ENCODE assay signal across 1 cellular context in the genomic region with DNA sequence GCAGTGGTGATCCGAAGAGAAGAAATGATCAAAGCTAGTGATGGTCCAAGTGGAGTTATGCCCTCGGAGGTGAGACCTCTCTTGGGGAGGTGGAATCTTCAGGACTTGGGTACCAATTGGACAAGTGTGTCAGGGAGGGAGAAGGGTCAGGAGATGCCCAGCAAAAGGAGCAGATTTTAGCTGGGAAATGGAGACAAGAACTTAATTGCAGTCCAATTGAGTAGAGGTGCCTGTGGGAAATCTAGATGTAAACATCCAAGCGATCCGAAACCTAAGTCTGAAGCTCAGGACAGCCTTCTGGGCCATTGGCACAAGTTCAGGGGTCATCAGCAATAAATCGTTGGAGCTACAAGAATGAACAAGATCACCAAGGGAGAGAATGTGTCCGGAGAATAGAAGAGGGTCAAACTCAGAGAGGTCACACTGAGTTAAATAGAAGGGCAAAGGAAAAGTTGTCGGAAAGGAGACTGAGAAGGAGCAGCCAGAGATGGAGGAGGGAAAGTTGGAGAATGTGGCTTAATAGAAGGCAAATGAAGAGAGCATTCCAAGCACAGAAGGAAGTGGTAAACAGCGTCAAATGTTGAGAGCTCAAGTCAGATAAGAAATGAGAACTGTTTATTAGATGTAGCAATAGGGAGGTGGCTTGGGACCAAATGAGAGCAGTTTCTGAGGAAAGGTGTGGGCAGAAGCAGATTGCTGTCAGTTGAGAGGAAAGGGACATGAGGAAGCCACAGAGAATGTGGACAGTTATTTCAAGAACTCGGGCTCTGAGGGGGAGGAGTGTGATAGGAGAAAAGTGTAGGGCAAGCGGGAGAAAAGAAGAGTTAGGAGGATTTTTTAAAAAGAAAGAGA.
TF ChIP-seq lines count a peak whose summit lies in the region.

No MANE protein-coding gene starts in this region.

TF ChIP-seq in K562, 482 proteins besides CTCF, POLR2A, EP300 and RAD21 (continued from another document and continues in another):
- TF ChIP-seq, protein P1, sequence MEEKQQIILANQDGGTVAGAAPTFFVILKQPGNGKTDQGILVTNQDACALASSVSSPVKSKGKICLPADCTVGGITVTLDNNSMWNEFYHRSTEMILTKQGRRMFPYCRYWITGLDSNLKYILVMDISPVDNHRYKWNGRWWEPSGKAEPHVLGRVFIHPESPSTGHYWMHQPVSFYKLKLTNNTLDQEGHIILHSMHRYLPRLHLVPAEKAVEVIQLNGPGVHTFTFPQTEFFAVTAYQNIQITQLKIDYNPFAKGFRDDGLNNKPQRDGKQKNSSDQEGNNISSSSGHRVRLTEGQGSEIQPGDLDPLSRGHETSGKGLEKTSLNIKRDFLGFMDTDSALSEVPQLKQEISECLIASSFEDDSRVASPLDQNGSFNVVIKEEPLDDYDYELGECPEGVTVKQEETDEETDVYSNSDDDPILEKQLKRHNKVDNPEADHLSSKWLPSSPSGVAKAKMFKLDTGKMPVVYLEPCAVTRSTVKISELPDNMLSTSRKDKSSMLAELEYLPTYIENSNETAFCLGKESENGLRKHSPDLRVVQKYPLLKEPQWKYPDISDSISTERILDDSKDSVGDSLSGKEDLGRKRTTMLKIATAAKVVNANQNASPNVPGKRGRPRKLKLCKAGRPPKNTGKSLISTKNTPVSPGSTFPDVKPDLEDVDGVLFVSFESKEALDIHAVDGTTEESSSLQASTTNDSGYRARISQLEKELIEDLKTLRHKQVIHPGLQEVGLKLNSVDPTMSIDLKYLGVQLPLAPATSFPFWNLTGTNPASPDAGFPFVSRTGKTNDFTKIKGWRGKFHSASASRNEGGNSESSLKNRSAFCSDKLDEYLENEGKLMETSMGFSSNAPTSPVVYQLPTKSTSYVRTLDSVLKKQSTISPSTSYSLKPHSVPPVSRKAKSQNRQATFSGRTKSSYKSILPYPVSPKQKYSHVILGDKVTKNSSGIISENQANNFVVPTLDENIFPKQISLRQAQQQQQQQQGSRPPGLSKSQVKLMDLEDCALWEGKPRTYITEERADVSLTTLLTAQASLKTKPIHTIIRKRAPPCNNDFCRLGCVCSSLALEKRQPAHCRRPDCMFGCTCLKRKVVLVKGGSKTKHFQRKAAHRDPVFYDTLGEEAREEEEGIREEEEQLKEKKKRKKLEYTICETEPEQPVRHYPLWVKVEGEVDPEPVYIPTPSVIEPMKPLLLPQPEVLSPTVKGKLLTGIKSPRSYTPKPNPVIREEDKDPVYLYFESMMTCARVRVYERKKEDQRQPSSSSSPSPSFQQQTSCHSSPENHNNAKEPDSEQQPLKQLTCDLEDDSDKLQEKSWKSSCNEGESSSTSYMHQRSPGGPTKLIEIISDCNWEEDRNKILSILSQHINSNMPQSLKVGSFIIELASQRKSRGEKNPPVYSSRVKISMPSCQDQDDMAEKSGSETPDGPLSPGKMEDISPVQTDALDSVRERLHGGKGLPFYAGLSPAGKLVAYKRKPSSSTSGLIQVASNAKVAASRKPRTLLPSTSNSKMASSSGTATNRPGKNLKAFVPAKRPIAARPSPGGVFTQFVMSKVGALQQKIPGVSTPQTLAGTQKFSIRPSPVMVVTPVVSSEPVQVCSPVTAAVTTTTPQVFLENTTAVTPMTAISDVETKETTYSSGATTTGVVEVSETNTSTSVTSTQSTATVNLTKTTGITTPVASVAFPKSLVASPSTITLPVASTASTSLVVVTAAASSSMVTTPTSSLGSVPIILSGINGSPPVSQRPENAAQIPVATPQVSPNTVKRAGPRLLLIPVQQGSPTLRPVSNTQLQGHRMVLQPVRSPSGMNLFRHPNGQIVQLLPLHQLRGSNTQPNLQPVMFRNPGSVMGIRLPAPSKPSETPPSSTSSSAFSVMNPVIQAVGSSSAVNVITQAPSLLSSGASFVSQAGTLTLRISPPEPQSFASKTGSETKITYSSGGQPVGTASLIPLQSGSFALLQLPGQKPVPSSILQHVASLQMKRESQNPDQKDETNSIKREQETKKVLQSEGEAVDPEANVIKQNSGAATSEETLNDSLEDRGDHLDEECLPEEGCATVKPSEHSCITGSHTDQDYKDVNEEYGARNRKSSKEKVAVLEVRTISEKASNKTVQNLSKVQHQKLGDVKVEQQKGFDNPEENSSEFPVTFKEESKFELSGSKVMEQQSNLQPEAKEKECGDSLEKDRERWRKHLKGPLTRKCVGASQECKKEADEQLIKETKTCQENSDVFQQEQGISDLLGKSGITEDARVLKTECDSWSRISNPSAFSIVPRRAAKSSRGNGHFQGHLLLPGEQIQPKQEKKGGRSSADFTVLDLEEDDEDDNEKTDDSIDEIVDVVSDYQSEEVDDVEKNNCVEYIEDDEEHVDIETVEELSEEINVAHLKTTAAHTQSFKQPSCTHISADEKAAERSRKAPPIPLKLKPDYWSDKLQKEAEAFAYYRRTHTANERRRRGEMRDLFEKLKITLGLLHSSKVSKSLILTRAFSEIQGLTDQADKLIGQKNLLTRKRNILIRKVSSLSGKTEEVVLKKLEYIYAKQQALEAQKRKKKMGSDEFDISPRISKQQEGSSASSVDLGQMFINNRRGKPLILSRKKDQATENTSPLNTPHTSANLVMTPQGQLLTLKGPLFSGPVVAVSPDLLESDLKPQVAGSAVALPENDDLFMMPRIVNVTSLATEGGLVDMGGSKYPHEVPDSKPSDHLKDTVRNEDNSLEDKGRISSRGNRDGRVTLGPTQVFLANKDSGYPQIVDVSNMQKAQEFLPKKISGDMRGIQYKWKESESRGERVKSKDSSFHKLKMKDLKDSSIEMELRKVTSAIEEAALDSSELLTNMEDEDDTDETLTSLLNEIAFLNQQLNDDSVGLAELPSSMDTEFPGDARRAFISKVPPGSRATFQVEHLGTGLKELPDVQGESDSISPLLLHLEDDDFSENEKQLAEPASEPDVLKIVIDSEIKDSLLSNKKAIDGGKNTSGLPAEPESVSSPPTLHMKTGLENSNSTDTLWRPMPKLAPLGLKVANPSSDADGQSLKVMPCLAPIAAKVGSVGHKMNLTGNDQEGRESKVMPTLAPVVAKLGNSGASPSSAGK (IDR thresholded peaks at IDR 0.05), result no peak; the same call in none of the 2 replicates
- TF ChIP-seq ESRRA (IDR thresholded peaks at IDR 0.05; ENCODE audit: borderline replicate concordance, low read depth) (peak; percentile 19; the same call in 1 of the 2 replicates), POLR2AphosphoS2 (IDR thresholded peaks at IDR 0.05; ENCODE audit: low read length) (no peak), ZFP36 (IDR thresholded peaks at IDR 0.05; ENCODE audit: low read depth, low read length, partially characterized antibody) (no peak), ZNF584 (CRISPR knock-in tag; IDR thresholded peaks at IDR 0.05; ENCODE audit: low read depth) (no peak), NR2F6 (CRISPR knock-in tag; IDR thresholded peaks at IDR 0.05) (no peak), ZNF717 (CRISPR knock-in tag; IDR thresholded peaks at IDR 0.05) (no peak), SREBF2 (CRISPR knock-in tag; IDR thresholded peaks at IDR 0.05) (0 out of 2 replicates have a peak, but pooled peaks have one; percentile 17), JUNB (CRISPR knock-in tag; conservative IDR thresholded peaks at IDR 0.05) (no peak), ZBED1 (IDR thresholded peaks at IDR 0.05) (no peak), ZNF212 (CRISPR knock-in tag; IDR thresholded peaks at IDR 0.05) (no peak), TCF3 (CRISPR knock-in tag; IDR thresholded peaks at IDR 0.05) (peak; percentile 47; the same call in 1 of the 2 replicates), PHB (CRISPR knock-in tag; IDR thresholded peaks at IDR 0.05) (no peak), SMAD3 (CRISPR knock-in tag; conservative IDR thresholded peaks at IDR 0.05) (no peak; the same call in 1 of the 2 replicates), BCL6 (CRISPR knock-in tag; IDR thresholded peaks at IDR 0.05) (no peak), SREBF1 (IDR thresholded peaks at IDR 0.05; ENCODE audit: borderline replicate concordance, low read depth, low read length) (no peak), FOXJ3 (CRISPR knock-in tag; IDR thresholded peaks at IDR 0.05) (no peak), L3MBTL2 (IDR thresholded peaks at IDR 0.05) (peak; percentile 75), BRCA1 (IDR thresholded peaks at IDR 0.05) (no peak), BRCA1 (CRISPR knock-in tag; IDR thresholded peaks at IDR 0.05) (no peak), ZNF445 (CRISPR knock-in tag; IDR thresholded peaks at IDR 0.05; ENCODE audit: low read depth) (no peak), FOXP1 (CRISPR knock-in tag; IDR thresholded peaks at IDR 0.05) (no peak), MAFK (IDR thresholded peaks at IDR 0.05; ENCODE audit: low read length) (no peak), TEAD4 (IDR thresholded peaks at IDR 0.05; ENCODE audit: low read length) (peak; percentile 73; the same call in 1 of the 2 replicates), TEAD4 (CRISPR knock-in tag; IDR thresholded peaks at IDR 0.05; ENCODE audit: borderline replicate concordance) (no peak), CTBP1 (IDR thresholded peaks at IDR 0.05; ENCODE audit: borderline replicate concordance) (peak; percentile 77; the same call in 1 of the 2 replicates), NCOA4 (IDR thresholded peaks at IDR 0.05; ENCODE audit: partially characterized antibody) (no peak), OTX1 (CRISPR knock-in tag; IDR thresholded peaks at IDR 0.05) (no peak), SAP30 (IDR thresholded peaks at IDR 0.05; ENCODE audit: borderline replicate concordance, insufficient read depth, low read depth, low read length, poor library complexity, severe bottlenecking) (no peak), PHB2 (IDR thresholded peaks at IDR 0.05; ENCODE audit: low read depth) (no peak), FOXA1 (IDR thresholded peaks at IDR 0.05; ENCODE audit: borderline replicate concordance) (no peak), KDM5B (IDR thresholded peaks at IDR 0.05; ENCODE audit: insufficient replicate concordance, low read depth, low read length) (no peak), IRF2 (CRISPR knock-in tag; IDR thresholded peaks at IDR 0.05) (no peak), ZFPM2 (CRISPR knock-in tag; IDR thresholded peaks at IDR 0.05) (no peak), ZNF253 (CRISPR knock-in tag; conservative IDR thresholded peaks at IDR 0.05) (no peak), NFE2 (IDR thresholded peaks at IDR 0.05; ENCODE audit: low read depth) (no peak), ZNF830 (CRISPR knock-in tag; IDR thresholded peaks at IDR 0.05) (no peak), BACH1 (tag; IDR thresholded peaks at IDR 0.05) (peak; percentile 29; the same call in 1 of the 2 replicates), ZNF408 (CRISPR knock-in tag; IDR thresholded peaks at IDR 0.05; ENCODE audit: low read depth) (no peak)
- TF ChIP-seq, protein P2, sequence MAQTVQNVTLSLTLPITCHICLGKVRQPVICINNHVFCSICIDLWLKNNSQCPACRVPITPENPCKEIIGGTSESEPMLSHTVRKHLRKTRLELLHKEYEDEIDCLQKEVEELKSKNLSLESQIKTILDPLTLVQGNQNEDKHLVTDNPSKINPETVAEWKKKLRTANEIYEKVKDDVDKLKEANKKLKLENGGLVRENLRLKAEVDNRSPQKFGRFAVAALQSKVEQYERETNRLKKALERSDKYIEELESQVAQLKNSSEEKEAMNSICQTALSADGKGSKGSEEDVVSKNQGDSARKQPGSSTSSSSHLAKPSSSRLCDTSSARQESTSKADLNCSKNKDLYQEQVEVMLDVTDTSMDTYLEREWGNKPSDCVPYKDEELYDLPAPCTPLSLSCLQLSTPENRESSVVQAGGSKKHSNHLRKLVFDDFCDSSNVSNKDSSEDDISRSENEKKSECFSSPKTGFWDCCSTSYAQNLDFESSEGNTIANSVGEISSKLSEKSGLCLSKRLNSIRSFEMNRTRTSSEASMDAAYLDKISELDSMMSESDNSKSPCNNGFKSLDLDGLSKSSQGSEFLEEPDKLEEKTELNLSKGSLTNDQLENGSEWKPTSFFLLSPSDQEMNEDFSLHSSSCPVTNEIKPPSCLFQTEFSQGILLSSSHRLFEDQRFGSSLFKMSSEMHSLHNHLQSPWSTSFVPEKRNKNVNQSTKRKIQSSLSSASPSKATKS (CRISPR knock-in tag; IDR thresholded peaks at IDR 0.05), result no peak
- TF ChIP-seq, protein P3, sequence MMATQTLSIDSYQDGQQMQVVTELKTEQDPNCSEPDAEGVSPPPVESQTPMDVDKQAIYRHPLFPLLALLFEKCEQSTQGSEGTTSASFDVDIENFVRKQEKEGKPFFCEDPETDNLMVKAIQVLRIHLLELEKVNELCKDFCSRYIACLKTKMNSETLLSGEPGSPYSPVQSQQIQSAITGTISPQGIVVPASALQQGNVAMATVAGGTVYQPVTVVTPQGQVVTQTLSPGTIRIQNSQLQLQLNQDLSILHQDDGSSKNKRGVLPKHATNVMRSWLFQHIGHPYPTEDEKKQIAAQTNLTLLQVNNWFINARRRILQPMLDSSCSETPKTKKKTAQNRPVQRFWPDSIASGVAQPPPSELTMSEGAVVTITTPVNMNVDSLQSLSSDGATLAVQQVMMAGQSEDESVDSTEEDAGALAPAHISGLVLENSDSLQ (IDR thresholded peaks at IDR 0.05), result 0 out of 2 replicates have a peak, but pooled peaks have one; percentile 56
- TF ChIP-seq, protein P4, sequence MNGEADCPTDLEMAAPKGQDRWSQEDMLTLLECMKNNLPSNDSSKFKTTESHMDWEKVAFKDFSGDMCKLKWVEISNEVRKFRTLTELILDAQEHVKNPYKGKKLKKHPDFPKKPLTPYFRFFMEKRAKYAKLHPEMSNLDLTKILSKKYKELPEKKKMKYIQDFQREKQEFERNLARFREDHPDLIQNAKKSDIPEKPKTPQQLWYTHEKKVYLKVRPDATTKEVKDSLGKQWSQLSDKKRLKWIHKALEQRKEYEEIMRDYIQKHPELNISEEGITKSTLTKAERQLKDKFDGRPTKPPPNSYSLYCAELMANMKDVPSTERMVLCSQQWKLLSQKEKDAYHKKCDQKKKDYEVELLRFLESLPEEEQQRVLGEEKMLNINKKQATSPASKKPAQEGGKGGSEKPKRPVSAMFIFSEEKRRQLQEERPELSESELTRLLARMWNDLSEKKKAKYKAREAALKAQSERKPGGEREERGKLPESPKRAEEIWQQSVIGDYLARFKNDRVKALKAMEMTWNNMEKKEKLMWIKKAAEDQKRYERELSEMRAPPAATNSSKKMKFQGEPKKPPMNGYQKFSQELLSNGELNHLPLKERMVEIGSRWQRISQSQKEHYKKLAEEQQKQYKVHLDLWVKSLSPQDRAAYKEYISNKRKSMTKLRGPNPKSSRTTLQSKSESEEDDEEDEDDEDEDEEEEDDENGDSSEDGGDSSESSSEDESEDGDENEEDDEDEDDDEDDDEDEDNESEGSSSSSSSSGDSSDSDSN (IDR thresholded peaks at IDR 0.05; ENCODE audit: borderline replicate concordance in 1 of 2, low read depth in 2 of 2, low read length in 2 of 2), result no peak
- TF ChIP-seq, protein P5, sequence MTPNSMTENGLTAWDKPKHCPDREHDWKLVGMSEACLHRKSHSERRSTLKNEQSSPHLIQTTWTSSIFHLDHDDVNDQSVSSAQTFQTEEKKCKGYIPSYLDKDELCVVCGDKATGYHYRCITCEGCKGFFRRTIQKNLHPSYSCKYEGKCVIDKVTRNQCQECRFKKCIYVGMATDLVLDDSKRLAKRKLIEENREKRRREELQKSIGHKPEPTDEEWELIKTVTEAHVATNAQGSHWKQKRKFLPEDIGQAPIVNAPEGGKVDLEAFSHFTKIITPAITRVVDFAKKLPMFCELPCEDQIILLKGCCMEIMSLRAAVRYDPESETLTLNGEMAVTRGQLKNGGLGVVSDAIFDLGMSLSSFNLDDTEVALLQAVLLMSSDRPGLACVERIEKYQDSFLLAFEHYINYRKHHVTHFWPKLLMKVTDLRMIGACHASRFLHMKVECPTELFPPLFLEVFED (CRISPR knock-in tag; conservative IDR thresholded peaks at IDR 0.05), result 0 out of 2 replicates have a peak, but pooled peaks have one; percentile 8
- TF ChIP-seq, protein P6, sequence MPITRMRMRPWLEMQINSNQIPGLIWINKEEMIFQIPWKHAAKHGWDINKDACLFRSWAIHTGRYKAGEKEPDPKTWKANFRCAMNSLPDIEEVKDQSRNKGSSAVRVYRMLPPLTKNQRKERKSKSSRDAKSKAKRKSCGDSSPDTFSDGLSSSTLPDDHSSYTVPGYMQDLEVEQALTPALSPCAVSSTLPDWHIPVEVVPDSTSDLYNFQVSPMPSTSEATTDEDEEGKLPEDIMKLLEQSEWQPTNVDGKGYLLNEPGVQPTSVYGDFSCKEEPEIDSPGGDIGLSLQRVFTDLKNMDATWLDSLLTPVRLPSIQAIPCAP (CRISPR knock-in tag; IDR thresholded peaks at IDR 0.05; ENCODE audit: borderline replicate concordance), result no peak
